Comparison of ENCODE assay signal across 11 cellular contexts in the genomic region with DNA sequence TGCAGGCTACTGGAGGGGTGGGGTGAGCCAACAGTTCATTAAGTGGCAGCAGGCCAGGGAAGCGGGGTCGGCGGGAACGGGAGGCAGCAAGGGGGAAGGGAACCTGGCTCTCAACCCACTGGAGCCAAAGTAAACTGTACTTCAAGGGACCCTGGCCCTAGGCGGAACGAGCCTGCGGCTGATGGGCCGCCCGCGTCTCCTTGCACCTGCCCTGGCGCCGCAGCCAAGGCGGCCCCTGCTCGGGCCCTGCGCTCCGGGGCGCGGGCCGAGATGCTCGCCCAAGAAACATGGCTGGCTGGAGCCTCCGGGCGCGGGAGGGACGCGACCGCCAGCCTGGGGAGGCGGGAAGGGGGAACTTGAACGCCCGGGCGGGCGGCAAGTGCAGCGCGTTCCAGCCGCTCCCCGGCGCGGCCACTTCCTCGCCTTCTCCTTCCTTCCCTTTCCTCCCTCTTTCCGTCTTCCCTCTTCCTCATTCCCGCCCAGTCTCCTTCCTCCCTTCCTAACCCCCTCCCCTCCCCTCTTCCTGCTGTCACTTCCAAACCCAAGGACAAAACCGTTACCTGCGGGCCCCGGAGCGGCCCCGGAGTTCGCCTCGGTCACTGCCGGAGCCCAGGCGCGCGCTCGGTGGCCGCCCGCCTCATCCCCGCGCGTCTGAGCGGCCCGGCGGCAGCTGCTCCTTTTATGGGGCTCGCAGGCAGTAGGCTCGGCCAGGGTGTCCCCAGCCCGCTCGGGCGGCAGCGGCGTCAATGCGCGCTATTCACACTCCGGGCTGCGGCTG.
DNase-seq lines count a peak whose midpoint lies in the region; ATAC-seq and TF ChIP-seq lines count a peak whose summit lies in the region.
"Had no signal": no experiment of that assay in that cellular context is flagged by ENCODE, and none has a peak within 500 bp of the region (broad histone marks: within the 10 kb centered on the region; RNA-seq: fewer than 3 reads in every experiment).

No MANE protein-coding gene starts in this region.

- H3K4me3 ChIP-seq in esophagus muscularis mucosa (peak overlapping the region; percentile 65 to 80 (median 72)), mucosa of descending colon (no peak overlapping the region), urinary bladder (ENCODE audit: low read depth, low read length) (peak overlapping the region; percentile 38)

- under 1% methylated on average over 41 of the region's 71 CpGs for WGBS in esophagus muscularis mucosa
- WGBS in urinary bladder, result 1% methylated on average over 71 of the region's 71 CpGs

- TF ChIP-seq CTCF in esophagus muscularis mucosa (IDR thresholded peaks at IDR 0.05), result no peak
- TF ChIP-seq CTCF in mucosa of descending colon (IDR thresholded peaks at IDR 0.05), result no peak

- peaks cover 0 to 7% (median 0%) of the 10 kb centered on the region in 4 donors for H3K27me3 ChIP-seq in esophagus muscularis mucosa

- H3K36me3 ChIP-seq in esophagus muscularis mucosa (no peaks in the 10 kb centered on the region), mucosa of descending colon (ENCODE audit: low read depth) (no peaks in the 10 kb centered on the region), urinary bladder (ENCODE audit: insufficient read depth) (no peaks in the 10 kb centered on the region)

- H3K4me1 ChIP-seq in esophagus muscularis mucosa (peaks cover 10 to 26% (median 15%) of the 10 kb centered on the region in 4 donors), mucosa of descending colon (ENCODE audit: low read depth) (no peaks in the 10 kb centered on the region), urinary bladder (ENCODE audit: insufficient read depth) (peaks cover 1% of the 10 kb centered on the region)

- TF ChIP-seq EP300 in esophagus muscularis mucosa (IDR thresholded peaks at IDR 0.05), result no peak

- H3K27ac ChIP-seq in esophagus muscularis mucosa (replicated peaks in 1 of 4), result peak overlapping the region; percentile 76 to 84 (median 79)
- no peak overlapping the region for H3K27ac ChIP-seq in urinary bladder (ENCODE audit: low read depth)
- H3K27ac ChIP-seq: 22Rv1 had no signal

- H3K9me3 ChIP-seq in esophagus muscularis mucosa, result no peaks in the 10 kb centered on the region
- no peaks in the 10 kb centered on the region for H3K9me3 ChIP-seq in mucosa of descending colon

- TF ChIP-seq POLR2A in esophagus muscularis mucosa (IDR thresholded peaks at IDR 0.05; ENCODE audit: low read depth), result no peak

- peak; percentile 81 for DNase-seq in DMS 273 (lab: John Stamatoyannopoulos, UW; ENCODE audit: unreplicated experiment)
- no peak for DNase-seq in DMS 273 treated with DMSO at 0.1 percent for 48 hours (lab: John Stamatoyannopoulos, UW)
- no peak for DNase-seq in esophagus muscularis mucosa (ENCODE audit: extremely low spot score)
- DNase-seq in mucosa of descending colon, result peak; percentile 15 to 50 (median 43)
- DNase-seq in HCEC 1CT, result no peak
- no peak for DNase-seq in NCI-H1930 (lab: John Stamatoyannopoulos, UW)
- no peak for DNase-seq in NCI-H226
- DNase-seq: naive B cell, NCI-H1417 treated with DMSO at 0.1 percent for 48 hours had no signal

- peak; percentile 80 for ATAC-seq in mucosa of descending colon

- intact Hi-C loops in esophagus muscularis mucosa (cut with DNase I), result no loop called here
- intact Hi-C loops in mucosa of descending colon (cut with DNase I, micrococcal nuclease), result no loop called here

Comparison
In these comparisons a context has a peak if more than half of its experiments do, and no peak if none do; other contexts are left out.
1. DNase-seq: peak in DMS 273 (single experiment) and mucosa of descending colon (3 of 3); none in DMS 273 treated with DMSO at 0.1 percent for 48 hours (single experiment), esophagus muscularis mucosa (single experiment), HCEC 1CT (single experiment), NCI-H1930 (0 of 2) and NCI-H226 (single experiment).